8 cellular contexts compared by ENCODE assay signal in genomic region chr6:27752038-27752885, GRCh38.
A peak's percentile ranks its signal among the peaks of the same experiment; 100 is the strongest.
DNase-seq lines count a peak whose midpoint lies in the region; ATAC-seq, FAIRE-seq and TF ChIP-seq lines count a peak whose summit lies in the region.

No MANE protein-coding gene starts in this region.

- peak; percentile 41 for FAIRE-seq in colon (lab: Jason Lieb, UNC)

- DNase-seq in SIG-M5 treated with dmso at 0.1 percent for 504 hours (lab: John Stamatoyannopoulos, UW; ENCODE audit: unreplicated experiment) (peak; percentile 85), SIG-M5 (lab: John Stamatoyannopoulos, UW) (no peak), NCI-H2196 treated with DMSO at 0.1 percent for 48 hours (lab: John Stamatoyannopoulos, UW; ENCODE audit: unreplicated experiment) (peak; percentile 42), kidney glomerular epithelial cell (lab: John Stamatoyannopoulos, UW) (peak; percentile 84)
- peak; percentile 15 to 17 for DNase-seq in stimulated activated CD4-positive, alpha-beta T cell treated with anti-CD3 and anti-CD28 coated beads, Interleukin-15, amount 100 ng/mL, for 1 hour (ENCODE audit: low read depth in 1 of 2, low spot score in 1 of 2)

- peak; percentile 45 for ATAC-seq in HG03175 (IDR thresholded peaks at IDR 0.05; ENCODE audit: unreplicated experiment)

- peak; percentile 100 for TF ChIP-seq CTCF in VCaP (conservative IDR thresholded peaks at IDR 0.05)

- peak overlapping the region; percentile 65 for H3K27ac ChIP-seq in VCaP
